ENCODE assay signal across 8 cellular contexts in the genomic region with DNA sequence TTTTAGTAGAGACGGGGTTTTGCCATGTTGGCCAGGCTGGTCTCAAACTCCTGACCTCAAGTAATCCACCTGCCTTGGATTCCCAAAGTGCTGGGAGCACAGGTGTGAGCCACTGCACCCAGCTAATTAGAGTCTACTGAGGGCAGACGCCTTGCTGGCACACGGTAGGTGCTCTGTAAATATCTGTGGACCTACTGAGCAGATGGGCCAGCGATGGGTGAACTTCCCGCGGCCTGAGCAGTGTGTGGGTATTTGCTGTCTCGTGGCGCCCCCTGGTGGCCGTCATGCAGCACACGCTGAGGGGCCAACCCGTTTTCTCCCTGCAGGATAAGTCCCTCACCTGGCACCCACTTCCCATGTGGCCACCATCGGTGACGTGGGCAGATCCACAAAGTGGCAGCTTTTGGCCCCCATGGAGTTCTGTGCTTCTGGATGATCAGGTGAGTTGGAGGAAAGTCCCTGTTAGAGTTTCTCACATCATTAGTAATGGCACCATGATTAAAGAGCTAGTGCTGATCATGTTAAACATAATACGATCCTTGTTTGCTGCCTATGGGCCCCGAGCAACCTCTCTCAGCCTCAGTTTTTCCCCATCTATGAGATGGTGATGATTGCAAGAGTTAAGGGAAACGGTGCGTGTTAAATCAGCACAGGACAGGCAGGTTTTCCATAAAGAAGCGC. TPM values are rescaled to one million over a fixed set of nuclear protein-coding genes. Genes with fewer than 3 reads are reported as not detected.
DNase-seq lines count a peak whose midpoint lies in the region; ATAC-seq, FAIRE-seq and TF ChIP-seq lines count a peak whose summit lies in the region.

No MANE protein-coding gene starts in this region.

- WGBS in GM12878 (ENCODE audit: insufficient coverage, insufficient replicate concordance, low lambda C conversion rate, missing lambda C conversion rate), result 19% methylated on average over 18 of the region's 18 CpGs
- WGBS in spleen, 5 donors, result 21 to 43% (median 25%) methylated on average over 9 to 18 of the region's 18 CpGs

- peak; percentile 82 for FAIRE-seq in GM12878 (lab: Jason Lieb, UNC)

- DNase-seq in NCI-H146 treated with DMSO at 0.1 percent for 48 hours (lab: John Stamatoyannopoulos, UW; ENCODE audit: unreplicated experiment) (peak; percentile 21), UCSD-AML1 (lab: John Stamatoyannopoulos, UW; ENCODE audit: unreplicated experiment) (peak; percentile 72), GM12878 (ENCODE audit: low read depth, low spot score) (peak; percentile 27), iPS DF 19.7 (ENCODE audit: low read depth, low spot score) (peak; percentile 40), spleen (peak; percentile 93), COLO829 (ENCODE audit: low spot score) (no peak)

- H3K27ac ChIP-seq in C4-2B, result no peak overlapping the region; the same call in 1 of the 2 replicates
- H3K27ac ChIP-seq in GM12878 (ENCODE audit: control insufficient read depth, insufficient read depth), result no peak overlapping the region
- no peak overlapping the region for H3K27ac ChIP-seq in spleen

- H3K9ac ChIP-seq in GM12878 (ENCODE audit: control insufficient read depth, insufficient read depth, low read length), result no peak overlapping the region

- RAD21 ChIA-PET in GM12878 (lab: Charles Lee; ENCODE audit: unreplicated experiment), result interaction anchor here (0.6 to 5.9 kb wide), 25 partner anchors 8 to 349 kb away, joined by 3 to 84 read pairs (median 4); no protein-coding TSS in a partner anchor

- no peaks in the 10 kb centered on the region; the same call in 2 of the 3 replicates for H3K9me3 ChIP-seq in GM12878 (replicated peaks; ENCODE audit: control insufficient read depth, insufficient read depth, low read length)
- no peaks in the 10 kb centered on the region for H3K9me3 ChIP-seq in spleen

- CTCF ChIA-PET in GM12878 (lab: Yijun Ruan, JAX), result interaction anchor here (0.6 to 7.4 kb wide), 57 partner anchors 8 to 869 kb away, joined by 3 to 157 read pairs (median 5); a partner anchor contains a TSS

- H3K4me3 ChIP-seq in GM12878 (no peak overlapping the region), spleen (no peak overlapping the region)

- H3K4me1 ChIP-seq in GM12878 (ENCODE audit: control insufficient read depth, insufficient read depth, low read length) (no peaks in the 10 kb centered on the region), spleen (peaks cover 0 to 9% (median 3%) of the 10 kb centered on the region in 6 donors)

- BruUV-seq in GM12878 (replicated peaks; lab: Mats Ljungman, UMichigan), result no TSS peak

- peak; percentile 95 for TF ChIP-seq CTCF in C4-2B (conservative IDR thresholded peaks at IDR 0.05)
- TF ChIP-seq CTCF in GM12878 (IDR thresholded peaks at IDR 0.05 in 2 of 3, conservative IDR thresholded peaks at IDR 0.05 in 1 of 3; ENCODE audit: control insufficient read depth in 2 of 3, extremely low read depth in 1 of 3, insufficient read depth in 1 of 3, low read depth in 3 of 3, low read length in 3 of 3), result peak; percentile 89 to 92 (median 90)
- TF ChIP-seq CTCF in spleen (IDR thresholded peaks at IDR 0.05 in 8 of 11, conservative IDR thresholded peaks at IDR 0.05 in 3 of 11), result peak; percentile 83 to 97 (median 95)

- no peak for TF ChIP-seq EP300 in GM12878 (IDR thresholded peaks at IDR 0.05; ENCODE audit: borderline replicate concordance in 1 of 2, control insufficient read depth in 1 of 2, low read depth in 2 of 2, low read length in 2 of 2)

- H3K27me3 ChIP-seq in GM12878 (replicated peaks in 1 of 2; ENCODE audit: control insufficient read depth in 2 of 2, insufficient read depth in 2 of 2, low read length in 1 of 2), result no peaks in the 10 kb centered on the region
- H3K27me3 ChIP-seq in spleen (replicated peaks in 1 of 7), result peaks cover 0 to 7% (median 0%) of the 10 kb centered on the region in 7 donors

- POLR2A ChIA-PET in GM12878 (lab: Charles Lee), result interaction anchor here (0.6 to 1.6 kb wide), 2 partner anchors 216 to 301 kb away, joined by 5 to 7 read pairs; no protein-coding TSS in a partner anchor

- H3K79me2 ChIP-seq in GM12878 (ENCODE audit: control insufficient read depth, insufficient read depth, low read length), result no peaks in the 10 kb centered on the region

- SMC1A ChIA-PET in GM12878 (lab: Charles Lee; ENCODE audit: uncharacterized antibody, unreplicated experiment), result interaction anchor here (0.6 to 6.2 kb wide), 26 partner anchors 12 to 694 kb away, joined by 3 to 142 read pairs (median 4); a partner anchor contains a TSS

- TF ChIP-seq POLR2A in GM12878 (IDR thresholded peaks at IDR 0.05; ENCODE audit: low read depth, low read length) (no peak), spleen (IDR thresholded peaks at IDR 0.05) (no peak)

- peak; percentile 82 for TF ChIP-seq RAD21 in GM12878 (IDR thresholded peaks at IDR 0.05; ENCODE audit: insufficient read depth, low read depth, low read length)

- H3K36me3 ChIP-seq in GM12878 (ENCODE audit: control insufficient read depth in 2 of 2, insufficient read depth in 2 of 2, low read length in 1 of 2) (peaks cover 0 to 2% of the 10 kb centered on the region in 2 experiments; a peak in 2 of 4 replicates), spleen (peaks cover 0 to 29% (median 22%) of the 10 kb centered on the region in 6 donors)

- peak; percentile 69 for ATAC-seq in GM21786 (IDR thresholded peaks at IDR 0.05; ENCODE audit: unreplicated experiment)
- ATAC-seq in GM12878, result peak; percentile 99

- no peaks in the 10 kb centered on the region for H4K20me1 ChIP-seq in GM12878 (ENCODE audit: control insufficient read depth, insufficient read depth)

- in situ Hi-C loops in GM12878 (cut with MboI), result loop anchor here (5.0 to 25.0 kb wide), 3 partner anchors 218 to 458 kb away; a partner anchor contains a TSS

- no peak overlapping the region for H3K4me2 ChIP-seq in GM12878 (ENCODE audit: control insufficient read depth, insufficient read depth)

- intact Hi-C loops in GM12878 (cut with micrococcal nuclease; ENCODE audit: unreplicated experiment) (loop anchor here (1.0 kb wide), 4 partner anchors 18 to 216 kb away; no protein-coding TSS in a partner anchor), spleen (cut with DNase I; ENCODE audit: low total_unique reads) (loop anchor here (5.0 kb wide), 1 partner anchor 218 kb away; no protein-coding TSS in a partner anchor)

- H2AFZ ChIP-seq in GM12878 (ENCODE audit: control insufficient read depth, low read depth, low read length), result no peak overlapping the region

TF ChIP-seq in GM12878, 131 proteins besides CTCF, POLR2A, EP300 and RAD21 (continues in another document):
- TF ChIP-seq SP1 (IDR thresholded peaks at IDR 0.05; ENCODE audit: low read depth, low read length) (no peak), ZNF217 (IDR thresholded peaks at IDR 0.05) (no peak), TCF12 (IDR thresholded peaks at IDR 0.05; ENCODE audit: low read depth, low read length) (0 out of 2 replicates have a peak, but pooled peaks have one; percentile 13), RB1 (IDR thresholded peaks at IDR 0.05; ENCODE audit: borderline replicate concordance) (peak; percentile 95; the same call in 1 of the 2 replicates)

RNA-seq across cellular contexts. Expression of a gene that starts 40.7 kb away (rescaled TPM):
- 27.1 and 33.1 TPM in 2 replicates for total RNA-seq in GM12878 (2013; cell fraction: nucleolus; rRNA removed)
- total RNA-seq in GM12878 (2014; rRNA removed) (21.7 and 26.0 TPM in 2 replicates), GM12878 (2014; rRNA removed; fragmentation: Illumina TruSeq; extraction: Trizol) (17.9 and 18.8 TPM in 2 replicates), GM12878 (2021) (23.3 and 23.8 TPM in 2 replicates), spleen (10 to 100 TPM; 39.3 to 87.1 (median 52.3) TPM)
- polyA plus RNA-seq in GM12878 (2011; ENCODE audit: low read depth), result 13.8 TPM
- polyA plus RNA-seq in GM12878 (2011; rRNA removed) (12.6 and 19.4 TPM in 2 replicates), GM12878 (2014; fragmentation: Illumina TruSeq; extraction: Trizol) (25.4 and 29.0 TPM in 2 replicates), GM12878 (2014; fragmentation: Nextera tagmentation; extraction: Ambion mirVana) (1 to 10 TPM in 1 of 2 experiments, under 1 TPM in 1; 0.87 to 2.8 TPM), GM12878 (2014; rRNA removed) (21.4 and 22.3 TPM in 2 replicates), GM12878 (2016; fragmentation: Nextera tagmentation; extraction: Ambion mirVana) (10 to 100 TPM; 12.9 to 20.7 TPM), spleen (10 to 100 TPM; 10.3 to 21.5 (median 16.0) TPM)
- 33.2 and 37.3 TPM in 2 replicates for polyA plus RNA-seq in GM12878 (2011; cell fraction: cytosol; rRNA removed)
- polyA plus RNA-seq in GM12878 (2011; cell fraction: nucleus; rRNA removed), result 26.3 and 37.5 TPM in 2 replicates
- polyA plus RNA-seq in GM12878 (2012), result 18.0 and 19.3 TPM in 2 replicates
- polyA minus RNA-seq in GM12878 (2011; rRNA and poly(A)+ RNA removed), result 11.7 and 18.3 TPM in 2 replicates
- polyA minus RNA-seq in GM12878 (2011; cell fraction: cytosol; rRNA and poly(A)+ RNA removed), result 6.9 and 10.5 TPM in 2 replicates
- 6.6 and 9.9 TPM in 2 replicates for polyA minus RNA-seq in GM12878 (2011; cell fraction: nucleus; rRNA and poly(A)+ RNA removed)

RNA-seq across cellular contexts. Expression of a gene that starts 57.0 kb away (rescaled TPM):
- 3.5 and 4.8 TPM in 2 replicates for total RNA-seq in GM12878 (2013; cell fraction: nucleolus; rRNA removed)
- 1.8 and 2.3 TPM in 2 replicates for total RNA-seq in GM12878 (2014; rRNA removed)
- 2.3 and 2.4 TPM in 2 replicates for total RNA-seq in GM12878 (2014; rRNA removed; fragmentation: Illumina TruSeq; extraction: Trizol)
- total RNA-seq in GM12878 (2021), result 4.3 and 4.6 TPM in 2 replicates
- 1.4 TPM for polyA plus RNA-seq in GM12878 (2011; ENCODE audit: low read depth)
- polyA plus RNA-seq in GM12878 (2011; rRNA removed), result 0.29 and 0.65 TPM in 2 replicates
- 0.79 and 0.81 TPM in 2 replicates for polyA plus RNA-seq in GM12878 (2011; cell fraction: cytosol; rRNA removed)
- polyA plus RNA-seq in GM12878 (2011; cell fraction: nucleus; rRNA removed), result 1.0 and 1.1 TPM in 2 replicates
- polyA plus RNA-seq in GM12878 (2012), result 3.0 and 3.8 TPM in 2 replicates
- polyA plus RNA-seq in GM12878 (2014; fragmentation: Illumina TruSeq; extraction: Trizol), result 1.2 and 2.2 TPM in 2 replicates
- under 1 TPM; 0.14 to 0.22 TPM for polyA plus RNA-seq in GM12878 (2014; fragmentation: Nextera tagmentation; extraction: Ambion mirVana)
- polyA plus RNA-seq in GM12878 (2014; rRNA removed), result 2.4 and 3.5 TPM in 2 replicates
- 1 to 10 TPM; 1.5 to 5.8 TPM for polyA plus RNA-seq in GM12878 (2016; fragmentation: Nextera tagmentation; extraction: Ambion mirVana)
- polyA minus RNA-seq in GM12878 (2011; rRNA and poly(A)+ RNA removed), result 0.82 and 1.2 TPM in 2 replicates
- polyA minus RNA-seq in GM12878 (2011; cell fraction: cytosol; rRNA and poly(A)+ RNA removed), result 0.10 TPM in 1 of 2 replicates, not detected in the other
- 0.85 and 1.4 TPM in 2 replicates for polyA minus RNA-seq in GM12878 (2011; cell fraction: nucleus; rRNA and poly(A)+ RNA removed)
- 10 to 100 TPM; 21.4 to 30.0 (median 23.3) TPM for total RNA-seq in spleen
- polyA plus RNA-seq in spleen, result 1 to 10 TPM; 1.7 to 6.0 (median 2.0) TPM
